ENCODE assay signal across 3 cellular contexts in the genomic region with DNA sequence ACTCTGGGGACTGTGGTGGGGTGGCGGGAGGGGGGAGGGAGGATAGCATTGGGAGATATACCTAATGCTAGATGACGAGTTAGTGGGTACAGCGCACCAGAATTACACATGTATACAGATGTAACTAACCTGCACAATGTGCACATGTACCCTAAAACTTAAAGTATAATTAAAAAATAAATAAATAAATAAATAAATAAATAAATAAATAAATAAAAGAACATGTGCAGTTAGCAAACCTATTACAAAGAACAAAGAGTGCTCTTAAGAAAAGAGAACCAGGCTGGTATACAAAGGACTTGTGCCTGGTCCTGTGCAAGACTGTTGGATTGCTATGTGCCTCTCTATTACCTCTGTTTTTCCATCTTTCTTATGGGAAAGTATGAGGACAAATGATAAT.
DNase-seq lines count a peak whose midpoint lies in the region; ATAC-seq, FAIRE-seq and TF ChIP-seq lines count a peak whose summit lies in the region.
"Not testable (repeated sequence)": the region's sequence is repeated elsewhere in the genome, so short reads cannot be mapped to it uniquely, and the experiment has no call there.

No MANE protein-coding gene starts in this region.

- not testable (repeated sequence) for TF ChIP-seq POLR2A in A549 (IDR thresholded peaks at IDR 0.05; ENCODE audit: low read length)

- H3K9me3 ChIP-seq in A549; HEK293 (ENCODE audit: control insufficient read depth, insufficient read depth, low read depth, low read length); Karpas-422 (ENCODE audit: low read length): not testable (repeated sequence)

- not testable (repeated sequence) for ATAC-seq in A549

- whole genome bisulfite sequencing in A549 (ENCODE audit: missing lambda C conversion rate): 45% methylated on average over 3 of the region's 3 CpGs

- not testable (repeated sequence) for H3K79me2 ChIP-seq in Karpas-422 (ENCODE audit: low read length)

- H3K27ac ChIP-seq in A549; HEK293 (ENCODE audit: extremely low read depth, low read depth, low read length); Karpas-422 (ENCODE audit: low read length): not testable (repeated sequence)

- H3K27me3 ChIP-seq in Karpas-422 (ENCODE audit: low read length): not testable (repeated sequence)

- H3K36me3 ChIP-seq in HEK293 (ENCODE audit: control insufficient read depth in 2 of 2, insufficient read depth in 1 of 2, low read length in 2 of 2); Karpas-422 (ENCODE audit: insufficient read depth, low read length): not testable (repeated sequence)

- POLR2A ChIA-PET in A549 (lab: Yijun Ruan, JAX); HEK293 (lab: Yijun Ruan, JAX): not testable (repeated sequence)

- H3K4me3 ChIP-seq in A549; HEK293 (ENCODE audit: low read depth, low read length); Karpas-422 (ENCODE audit: low read length): not testable (repeated sequence)

- TF ChIP-seq RAD21 in A549 (conservative IDR thresholded peaks at IDR 0.05 in 1 of 2, IDR thresholded peaks at IDR 0.05 in 1 of 2): not testable (repeated sequence)

- CTCF ChIA-PET in A549 (lab: Yijun Ruan, JAX); HEK293 (lab: Yijun Ruan, JAX): not testable (repeated sequence)

- DNase-seq in A549 (ENCODE audit: low read depth in 1 of 2, low spot score in 1 of 2); Karpas-422: not testable (repeated sequence)

- not testable (repeated sequence) for H3K4me2 ChIP-seq in A549; Karpas-422 (ENCODE audit: low read depth, low read length, poor library complexity, severe bottlenecking)

- TF ChIP-seq CTCF in A549 (IDR thresholded peaks at IDR 0.05); HEK293 (tag by site-specific recombination; IDR thresholded peaks at IDR 0.05): not testable (repeated sequence)

- not testable (repeated sequence) for H4K20me1 ChIP-seq in Karpas-422 (ENCODE audit: insufficient read depth, low read depth, low read length)

- H3K4me1 ChIP-seq in A549; HEK293 (ENCODE audit: control insufficient read depth, insufficient read depth, low read length): not testable (repeated sequence)
- peaks cover 18% of the 10 kb centered on the region for H3K4me1 ChIP-seq in Karpas-422 (ENCODE audit: low read length)

- 0 out of 2 replicates have a peak overlapping the region, but pooled peaks have one; percentile 63 for H2AFZ ChIP-seq in Karpas-422 (ENCODE audit: low read length)

- not testable (repeated sequence) for H3K9ac ChIP-seq in Karpas-422 (ENCODE audit: low read length)

- H3K9me2 ChIP-seq in Karpas-422 (replicated peaks; ENCODE audit: insufficient read depth, low read length): not testable (repeated sequence)

- not testable (repeated sequence) for FAIRE-seq in A549 (lab: Jason Lieb, UNC)

- TF ChIP-seq EP300 in A549 (IDR thresholded peaks at IDR 0.05): not testable (repeated sequence)

TF ChIP-seq in A549, 52 proteins besides CTCF, POLR2A, EP300 and RAD21:
- peak; percentile 43 for TF ChIP-seq ZC3H11A (IDR thresholded peaks at IDR 0.05)

TF ChIP-seq in HEK293, 187 proteins besides CTCF, POLR2A, EP300 and RAD21 (continues in another document):
- TF ChIP-seq ZNF433 (tag by site-specific recombination; IDR thresholded peaks at IDR 0.05; ENCODE audit: low read depth): peak; percentile 45; the same call in 1 of the 2 replicates
- peak; percentile 72; the same call in 1 of the 2 replicates for TF ChIP-seq ZNF558 (tag by site-specific recombination; IDR thresholded peaks at IDR 0.05)
- TF ChIP-seq, protein P1, sequence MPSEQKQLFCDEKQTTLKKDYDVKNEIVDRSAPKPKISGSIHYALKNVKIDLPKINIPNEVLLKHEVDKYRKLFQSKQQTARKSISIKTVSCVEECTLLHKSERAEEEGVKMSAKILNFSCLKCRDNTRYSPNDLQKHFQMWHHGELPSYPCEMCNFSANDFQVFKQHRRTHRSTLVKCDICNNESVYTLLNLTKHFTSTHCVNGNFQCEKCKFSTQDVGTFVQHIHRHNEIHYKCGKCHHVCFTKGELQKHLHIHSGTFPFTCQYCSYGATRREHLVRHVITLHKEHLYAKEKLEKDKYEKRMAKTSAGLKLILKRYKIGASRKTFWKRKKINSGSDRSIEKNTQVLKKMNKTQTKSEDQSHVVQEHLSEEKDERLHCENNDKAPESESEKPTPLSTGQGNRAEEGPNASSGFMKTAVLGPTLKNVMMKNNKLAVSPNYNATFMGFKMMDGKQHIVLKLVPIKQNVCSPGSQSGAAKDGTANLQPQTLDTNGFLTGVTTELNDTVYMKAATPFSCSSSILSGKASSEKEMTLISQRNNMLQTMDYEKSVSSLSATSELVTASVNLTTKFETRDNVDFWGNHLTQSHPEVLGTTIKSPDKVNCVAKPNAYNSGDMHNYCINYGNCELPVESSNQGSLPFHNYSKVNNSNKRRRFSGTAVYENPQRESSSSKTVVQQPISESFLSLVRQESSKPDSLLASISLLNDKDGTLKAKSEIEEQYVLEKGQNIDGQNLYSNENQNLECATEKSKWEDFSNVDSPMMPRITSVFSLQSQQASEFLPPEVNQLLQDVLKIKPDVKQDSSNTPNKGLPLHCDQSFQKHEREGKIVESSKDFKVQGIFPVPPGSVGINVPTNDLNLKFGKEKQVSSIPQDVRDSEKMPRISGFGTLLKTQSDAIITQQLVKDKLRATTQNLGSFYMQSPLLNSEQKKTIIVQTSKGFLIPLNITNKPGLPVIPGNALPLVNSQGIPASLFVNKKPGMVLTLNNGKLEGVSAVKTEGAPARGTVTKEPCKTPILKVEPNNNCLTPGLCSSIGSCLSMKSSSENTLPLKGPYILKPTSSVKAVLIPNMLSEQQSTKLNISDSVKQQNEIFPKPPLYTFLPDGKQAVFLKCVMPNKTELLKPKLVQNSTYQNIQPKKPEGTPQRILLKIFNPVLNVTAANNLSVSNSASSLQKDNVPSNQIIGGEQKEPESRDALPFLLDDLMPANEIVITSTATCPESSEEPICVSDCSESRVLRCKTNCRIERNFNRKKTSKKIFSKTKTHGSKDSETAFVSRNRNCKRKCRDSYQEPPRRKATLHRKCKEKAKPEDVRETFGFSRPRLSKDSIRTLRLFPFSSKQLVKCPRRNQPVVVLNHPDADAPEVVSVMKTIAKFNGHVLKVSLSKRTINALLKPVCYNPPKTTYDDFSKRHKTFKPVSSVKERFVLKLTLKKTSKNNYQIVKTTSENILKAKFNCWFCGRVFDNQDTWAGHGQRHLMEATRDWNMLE (tag by site-specific recombination; conservative IDR thresholded peaks at IDR 0.05; ENCODE audit: low read depth): peak; percentile 88
- peak; percentile 40 for TF ChIP-seq ZNF654 (tag by site-specific recombination; IDR thresholded peaks at IDR 0.05; ENCODE audit: low read depth)
- TF ChIP-seq, protein P2, sequence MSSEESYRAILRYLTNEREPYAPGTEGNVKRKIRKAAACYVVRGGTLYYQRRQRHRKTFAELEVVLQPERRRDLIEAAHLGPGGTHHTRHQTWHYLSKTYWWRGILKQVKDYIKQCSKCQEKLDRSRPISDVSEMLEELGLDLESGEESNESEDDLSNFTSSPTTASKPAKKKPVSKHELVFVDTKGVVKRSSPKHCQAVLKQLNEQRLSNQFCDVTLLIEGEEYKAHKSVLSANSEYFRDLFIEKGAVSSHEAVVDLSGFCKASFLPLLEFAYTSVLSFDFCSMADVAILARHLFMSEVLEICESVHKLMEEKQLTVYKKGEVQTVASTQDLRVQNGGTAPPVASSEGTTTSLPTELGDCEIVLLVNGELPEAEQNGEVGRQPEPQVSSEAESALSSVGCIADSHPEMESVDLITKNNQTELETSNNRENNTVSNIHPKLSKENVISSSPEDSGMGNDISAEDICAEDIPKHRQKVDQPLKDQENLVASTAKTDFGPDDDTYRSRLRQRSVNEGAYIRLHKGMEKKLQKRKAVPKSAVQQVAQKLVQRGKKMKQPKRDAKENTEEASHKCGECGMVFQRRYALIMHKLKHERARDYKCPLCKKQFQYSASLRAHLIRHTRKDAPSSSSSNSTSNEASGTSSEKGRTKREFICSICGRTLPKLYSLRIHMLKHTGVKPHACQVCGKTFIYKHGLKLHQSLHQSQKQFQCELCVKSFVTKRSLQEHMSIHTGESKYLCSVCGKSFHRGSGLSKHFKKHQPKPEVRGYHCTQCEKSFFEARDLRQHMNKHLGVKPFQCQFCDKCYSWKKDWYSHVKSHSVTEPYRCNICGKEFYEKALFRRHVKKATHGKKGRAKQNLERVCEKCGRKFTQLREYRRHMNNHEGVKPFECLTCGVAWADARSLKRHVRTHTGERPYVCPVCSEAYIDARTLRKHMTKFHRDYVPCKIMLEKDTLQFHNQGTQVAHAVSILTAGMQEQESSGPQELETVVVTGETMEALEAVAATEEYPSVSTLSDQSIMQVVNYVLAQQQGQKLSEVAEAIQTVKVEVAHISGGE (tag by site-specific recombination; conservative IDR thresholded peaks at IDR 0.05; ENCODE audit: low read depth): peak; percentile 79
- TF ChIP-seq ZNF202 (tag by site-specific recombination; IDR thresholded peaks at IDR 0.05; ENCODE audit: borderline replicate concordance): peak; percentile 67; the same call in 1 of the 2 replicates
- peak; percentile 69 for TF ChIP-seq ZNF664 (tag by site-specific recombination; IDR thresholded peaks at IDR 0.05)
- peak; percentile 65; the same call in 1 of the 2 replicates for TF ChIP-seq ZBTB8A (tag by site-specific recombination; IDR thresholded peaks at IDR 0.05)
- TF ChIP-seq ZNF629 (tag by site-specific recombination; IDR thresholded peaks at IDR 0.05): peak; percentile 58; the same call in 1 of the 2 replicates
- TF ChIP-seq ZNF266 (tag by site-specific recombination; IDR thresholded peaks at IDR 0.05; ENCODE audit: low read depth): 0 out of 2 replicates have a peak, but pooled peaks have one; percentile 45
- TF ChIP-seq ZNF394 (tag by site-specific recombination; IDR thresholded peaks at IDR 0.05; ENCODE audit: borderline replicate concordance): peak; percentile 85; the same call in 1 of the 2 replicates
- TF ChIP-seq ZXDB (tag by site-specific recombination; IDR thresholded peaks at IDR 0.05): peak; percentile 62
- TF ChIP-seq ZNF529 (tag by site-specific recombination; IDR thresholded peaks at IDR 0.05; ENCODE audit: insufficient replicate concordance): peak; percentile 53
- TF ChIP-seq ZNF560 (tag by site-specific recombination; IDR thresholded peaks at IDR 0.05; ENCODE audit: borderline replicate concordance): peak; percentile 55; the same call in 1 of the 2 replicates
- peak; percentile 24; the same call in 1 of the 2 replicates for TF ChIP-seq OVOL3 (tag by site-specific recombination; IDR thresholded peaks at IDR 0.05)
- TF ChIP-seq ZNF555 (tag by site-specific recombination; conservative IDR thresholded peaks at IDR 0.05): peak; percentile 90
- TF ChIP-seq ZNF140 (tag by site-specific recombination; IDR thresholded peaks at IDR 0.05): peak; percentile 71; the same call in 1 of the 2 replicates
- peak; percentile 88 for TF ChIP-seq ZNF426 (tag by site-specific recombination; IDR thresholded peaks at IDR 0.05)
